1 cellular context compared by ENCODE assay signal in genomic region chr2:70851704-70852103, GRCh38.
TF ChIP-seq lines count a peak whose summit lies in the region.

No MANE protein-coding gene starts in this region.

TF ChIP-seq in GM12878, 131 proteins besides CTCF, POLR2A, EP300 and RAD21:
- TF ChIP-seq EED (IDR thresholded peaks at IDR 0.05; ENCODE audit: low read depth) (0 out of 2 replicates have a peak, but pooled peaks have one; percentile 17), CREM (IDR thresholded peaks at IDR 0.05; ENCODE audit: low read depth) (0 out of 2 replicates have a peak, but pooled peaks have one; percentile 13), EZH2 (IDR thresholded peaks at IDR 0.05; ENCODE audit: borderline replicate concordance, control insufficient read depth, low read depth, low read length) (no peak), CREB1 (IDR thresholded peaks at IDR 0.05; ENCODE audit: low read depth) (no peak), SREBF1 (IDR thresholded peaks at IDR 0.05; ENCODE audit: low read length) (no peak), ZNF274 (IDR thresholded peaks at IDR 0.05; ENCODE audit: insufficient read depth, insufficient read length) (no peak), IRF4 (IDR thresholded peaks at IDR 0.05; ENCODE audit: low read depth, low read length) (peak; percentile 56), CBFB (IDR thresholded peaks at IDR 0.05; ENCODE audit: low read depth) (no peak), ETV6 (conservative IDR thresholded peaks at IDR 0.05 in 1 of 2, IDR thresholded peaks at IDR 0.05 in 1 of 2; ENCODE audit: borderline replicate concordance in 1 of 2, low read depth in 1 of 2) (0 out of 4 replicates have a peak, but pooled peaks of 1 of the 2 experiments have one; percentile 32), JUND (IDR thresholded peaks at IDR 0.05; ENCODE audit: low read depth, low read length) (no peak), YBX1 (IDR thresholded peaks at IDR 0.05) (no peak), MTA3 (IDR thresholded peaks at IDR 0.05; ENCODE audit: borderline replicate concordance, low read length) (0 out of 2 replicates have a peak, but pooled peaks have one; percentile 25), PKNOX1 (IDR thresholded peaks at IDR 0.05) (no peak), MYC (IDR thresholded peaks at IDR 0.05; ENCODE audit: insufficient read depth, insufficient read length, insufficient replicate concordance, low read length, severe bottlenecking) (no peak), NRF1 (conservative IDR thresholded peaks at IDR 0.05; ENCODE audit: low read depth, low read length) (no peak), SPI1 (IDR thresholded peaks at IDR 0.05; ENCODE audit: borderline replicate concordance, insufficient read depth, low read depth, low read length) (peak; percentile 68; the same call in 1 of the 2 replicates), POLR2AphosphoS5 (IDR thresholded peaks at IDR 0.05; ENCODE audit: low read length) (no peak), IKZF2 (IDR thresholded peaks at IDR 0.05) (peak in 1 of 2 experiments; percentile 53; a peak in 2 of 4 replicates), BCL11A (IDR thresholded peaks at IDR 0.05; ENCODE audit: low read depth, low read length) (no peak), MTA2 (IDR thresholded peaks at IDR 0.05; ENCODE audit: low read depth) (no peak), NFXL1 (IDR thresholded peaks at IDR 0.05; ENCODE audit: borderline replicate concordance) (no peak), TCF12 (IDR thresholded peaks at IDR 0.05; ENCODE audit: low read depth, low read length) (no peak), SMAD5 (IDR thresholded peaks at IDR 0.05; ENCODE audit: low read depth) (no peak), TAF1 (IDR thresholded peaks at IDR 0.05; ENCODE audit: borderline replicate concordance, low read depth, low read length) (no peak), ZNF217 (IDR thresholded peaks at IDR 0.05) (no peak), RUNX3 (IDR thresholded peaks at IDR 0.05; ENCODE audit: low read length) (peak; percentile 58), IKZF1 (conservative IDR thresholded peaks at IDR 0.05) (no peak), MEF2A (IDR thresholded peaks at IDR 0.05; ENCODE audit: insufficient read depth, low read depth, low read length) (no peak), SRF (IDR thresholded peaks at IDR 0.05; ENCODE audit: low read depth in 2 of 2, low read length in 2 of 2) (no peak), MYB (IDR thresholded peaks at IDR 0.05; ENCODE audit: borderline replicate concordance, low read depth, low read length) (no peak), MEF2B (IDR thresholded peaks at IDR 0.05; ENCODE audit: partially characterized antibody, poor library complexity, severe bottlenecking) (peak; percentile 35), BCL3 (IDR thresholded peaks at IDR 0.05; ENCODE audit: borderline replicate concordance, insufficient read depth, low read depth, low read length, poor library complexity, severe bottlenecking) (no peak), PML (IDR thresholded peaks at IDR 0.05; ENCODE audit: low read length) (no peak), NBN (IDR thresholded peaks at IDR 0.05) (peak; percentile 48; the same call in 1 of the 2 replicates), ESRRA (IDR thresholded peaks at IDR 0.05; ENCODE audit: low read length) (no peak)
